In genomic region chr19:7083076-7083956, GRCh38 we compare ENCODE assay signal across 13 cellular contexts. TPM values are rescaled to one million over a fixed set of nuclear protein-coding genes. Genes with fewer than 3 reads are reported as not detected.
A peak's percentile ranks its signal among the peaks of the same experiment; 100 is the strongest.
DNase-seq lines count a peak whose midpoint lies in the region; TF ChIP-seq lines count a peak whose summit lies in the region.
"Had no signal": no experiment of that assay in that cellular context is flagged by ENCODE, and none has a peak within 500 bp of the region (broad histone marks: within the 10 kb centered on the region; RNA-seq: fewer than 3 reads in every experiment).

No MANE protein-coding gene starts in this region.

- H3K27ac ChIP-seq in mesenchymal stem cell (ENCODE audit: low read length, poor library complexity, severe bottlenecking), result no peak overlapping the region
- H3K27ac ChIP-seq: 22Rv1, ovary had no signal

- H2BK15ac ChIP-seq in mesenchymal stem cell (ENCODE audit: low read depth, poor library complexity, severe bottlenecking), result no peak overlapping the region

- H2AFZ ChIP-seq in mesenchymal stem cell (ENCODE audit: low read depth, low read length), result no peak overlapping the region

- H3K14ac ChIP-seq in mesenchymal stem cell (ENCODE audit: low read length in 2 of 2), result no peak overlapping the region

- no peaks in the 10 kb centered on the region for H3K27me3 ChIP-seq in mesenchymal stem cell (ENCODE audit: control insufficient read depth in 1 of 2, insufficient read depth in 1 of 2, low read length in 2 of 2)
- H3K27me3 ChIP-seq: ovary had no signal

- H3K4me2 ChIP-seq in mesenchymal stem cell (ENCODE audit: low read length, poor library complexity, severe bottlenecking), result no peak overlapping the region

- 99% methylated on average over 14 of the region's 15 CpGs for WGBS in mesenchymal stem cell

- no peak overlapping the region for H2BK12ac ChIP-seq in mesenchymal stem cell (ENCODE audit: low read length in 2 of 2)

- no peak overlapping the region for H2BK5ac ChIP-seq in mesenchymal stem cell (ENCODE audit: low read depth, low read length, poor library complexity, severe bottlenecking)

- H3K23ac ChIP-seq in mesenchymal stem cell (ENCODE audit: low read length in 2 of 2), result no peak overlapping the region

- H4K8ac ChIP-seq in mesenchymal stem cell (ENCODE audit: low read length), result no peak overlapping the region

- H3K4me3 ChIP-seq in astrocyte of the spinal cord (ENCODE audit: low read depth, low read length) (no peak overlapping the region), mesenchymal stem cell (ENCODE audit: insufficient read depth in 1 of 2, low read depth in 1 of 2, low read length in 2 of 2) (peak overlapping the region in 1 of 2 experiments; percentile 66)
- H3K4me3 ChIP-seq: ovary had no signal

- in situ Hi-C loops in KBM-7 (cut with MboI; ENCODE audit: low pct_unique_long_range_greater_than_20kb, low sequenced_read_pairs), result no loop called here
- in situ Hi-C loops in astrocyte of the spinal cord (cut with HindIII; ENCODE audit: low sequenced_read_pairs), result no loop called here

- no peak overlapping the region for H2AK5ac ChIP-seq in mesenchymal stem cell (ENCODE audit: low read length, severe bottlenecking)

- no peaks in the 10 kb centered on the region for H3K4me1 ChIP-seq in mesenchymal stem cell (ENCODE audit: control insufficient read depth, insufficient read depth, low read depth, low read length)

- H3K4ac ChIP-seq in mesenchymal stem cell (ENCODE audit: low read depth in 1 of 2, low read length in 2 of 2), result no peak overlapping the region

- no peak overlapping the region for H4K91ac ChIP-seq in mesenchymal stem cell (ENCODE audit: low read length)

- H3K9me3 ChIP-seq in mesenchymal stem cell (ENCODE audit: control insufficient read depth, low read length), result peaks cover 97% of the 10 kb centered on the region

- DNase-seq in DMS 273 (lab: John Stamatoyannopoulos, UW; ENCODE audit: unreplicated experiment), result peak; percentile 49
- DNase-seq in DMS 273 treated with DMSO at 0.1 percent for 48 hours (lab: John Stamatoyannopoulos, UW), result no peak
- peak; percentile 39 for DNase-seq in KBM-7
- peak; percentile 46 for DNase-seq in astrocyte of the spinal cord (ENCODE audit: low read depth, low spot score)
- DNase-seq in mesenchymal stem cell, result peak; percentile 34
- no peak for DNase-seq in DMS79 (lab: John Stamatoyannopoulos, UW)
- DNase-seq in NCI-H146 treated with DMSO at 0.1 percent for 48 hours (lab: John Stamatoyannopoulos, UW; ENCODE audit: unreplicated experiment), result no peak
- no peak for DNase-seq in NOMO-1 treated with dmso at 0.1 percent for 144 hours (lab: John Stamatoyannopoulos, UW; ENCODE audit: unreplicated experiment)
- DNase-seq: activated T-cell treated with anti-CD3 and anti-CD28 coated beads, Interleukin-2, amount 50 U/mL, for 4 hours; NCI-H510A; ovary had no signal

- TF ChIP-seq CTCF in astrocyte of the spinal cord (IDR thresholded peaks at IDR 0.05; ENCODE audit: low read depth, low read length), result no peak

- H3K9ac ChIP-seq in mesenchymal stem cell (ENCODE audit: low read length), result no peak overlapping the region

- H2BK120ac ChIP-seq in mesenchymal stem cell (ENCODE audit: low read depth, low read length), result no peak overlapping the region

- H3K18ac ChIP-seq in mesenchymal stem cell (ENCODE audit: low read depth in 1 of 2, low read length in 2 of 2), result no peak overlapping the region

- H3K79me1 ChIP-seq in mesenchymal stem cell (replicated peaks; ENCODE audit: low read length, poor library complexity, severe bottlenecking), result peaks cover 6% of the 10 kb centered on the region

- H3K36me3 ChIP-seq in mesenchymal stem cell (ENCODE audit: control insufficient read depth in 1 of 2, insufficient read depth in 2 of 2, low read depth in 1 of 2, low read length in 2 of 2), result peaks cover 54 to 75% of the 10 kb centered on the region in 2 experiments

RNA-seq across cellular contexts. Expression of gene ZNF557, which starts 13.8 kb away (rescaled TPM):
- polyA plus RNA-seq in mesenchymal stem cell (2013, experiment 1 of 2), result 4.2 TPM
- polyA plus RNA-seq in mesenchymal stem cell (2013, experiment 2 of 2), result 3.7 TPM

RNA-seq across cellular contexts. Expression of gene MBD3L3, which starts 24.8 kb away (rescaled TPM):
- polyA plus RNA-seq in mesenchymal stem cell (2013, experiment 1 of 2), result not detected
- polyA plus RNA-seq in mesenchymal stem cell (2013, experiment 2 of 2), result not detected
- polyA plus RNA-seq: ovary had no signal

RNA-seq across cellular contexts. Expression of gene MBD3L2, which starts 34.2 kb away (rescaled TPM):
- polyA plus RNA-seq in mesenchymal stem cell (2013, experiment 1 of 2), result not detected
- not detected for polyA plus RNA-seq in mesenchymal stem cell (2013, experiment 2 of 2)
- polyA plus RNA-seq: ovary had no signal

RNA-seq across cellular contexts. Expression of gene MBD3L4, which starts 43.3 kb away (rescaled TPM):
- not detected for polyA plus RNA-seq in mesenchymal stem cell (2013, experiment 1 of 2)
- not detected for polyA plus RNA-seq in mesenchymal stem cell (2013, experiment 2 of 2)
- polyA plus RNA-seq: ovary, thymus had no signal

RNA-seq across cellular contexts. Expression of gene MBD3L5, which starts 52.9 kb away (rescaled TPM):
- not detected for polyA plus RNA-seq in mesenchymal stem cell (2013, experiment 1 of 2)
- polyA plus RNA-seq in mesenchymal stem cell (2013, experiment 2 of 2), result not detected
- polyA plus RNA-seq: ovary had no signal

Comparison
In these comparisons a context has a peak if more than half of its experiments do, and no peak if none do; other contexts are left out.
1. DNase-seq: peak in DMS 273 (single experiment), KBM-7 (single experiment), astrocyte of the spinal cord (single experiment) and mesenchymal stem cell (single experiment); none in DMS 273 treated with DMSO at 0.1 percent for 48 hours (single experiment), DMS79 (single experiment), NCI-H146 treated with DMSO at 0.1 percent for 48 hours (single experiment) and NOMO-1 treated with dmso at 0.1 percent for 144 hours (single experiment).